Comparison of ENCODE assay signal across 9 cellular contexts in the genomic region with DNA sequence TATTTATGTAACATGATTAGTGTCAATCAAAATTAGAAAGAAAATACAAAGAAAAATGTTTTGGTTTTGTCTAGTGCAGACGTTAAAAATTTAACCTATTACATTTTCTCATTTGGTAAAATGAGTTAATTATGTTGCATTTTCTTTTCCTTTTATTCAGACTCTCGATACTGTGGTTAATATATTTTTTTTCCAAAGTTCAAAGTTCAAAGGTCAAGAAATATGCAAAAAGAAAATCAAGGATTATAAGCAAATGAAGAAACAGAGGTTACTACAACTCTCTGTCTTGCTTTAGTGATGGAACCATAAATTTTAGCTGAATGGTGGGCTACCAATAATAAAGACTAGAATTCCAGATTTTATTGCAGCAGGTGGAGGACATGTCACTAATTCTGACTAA.
"Had no signal": no experiment of that assay in that cellular context is flagged by ENCODE, and none has a peak within 500 bp of the region (broad histone marks: within the 10 kb centered on the region; RNA-seq: fewer than 3 reads in every experiment).

No MANE protein-coding gene starts in this region.

- H3K27ac Mint-ChIP-seq: GM23338, H9, IgD-negative memory B cell had no signal

- ATAC-seq: GM23338, HepG2 had no signal

- H3K27me3 Mint-ChIP-seq: IgD-negative memory B cell had no signal

- H3K36me3 Mint-ChIP-seq: IgD-negative memory B cell had no signal

- H3K4me3 ChIP-seq: GM23338 had no signal

- DNase-seq: H9, HCEC 1CT, KG1 had no signal

- H3K4me3 Mint-ChIP-seq: GM23338, H9, IgD-negative memory B cell had no signal

- H3K27ac ChIP-seq: HL-60 had no signal

- H3K9me3 Mint-ChIP-seq: GM23338, H9 had no signal

- H3K4me1 Mint-ChIP-seq: IgD-negative memory B cell had no signal

- FAIRE-seq: H1, H54, HepG2 had no signal
